In genomic region chr12:48105867-48106563, GRCh38 we compare ENCODE assay signal across 8 cellular contexts.
DNase-seq lines count a peak whose midpoint lies in the region; ATAC-seq and FAIRE-seq lines count a peak whose summit lies in the region.

Gene SENP1, minus strand, starts transcription at chr12:48106079. Its CDS starts 4,607 bp downstream, at chr12:48101472.

- FAIRE-seq in GM19239 (lab: Jason Lieb, UNC) = peak; percentile 94

- DNase-seq in Ammon's horn (ENCODE audit: low spot score) (peak; percentile 88), GM19239 (ENCODE audit: insufficient read length, low spot score) (peak; percentile 62), NCI-H526 (lab: John Stamatoyannopoulos, UW) (peak; percentile 77 to 94)
- DNase-seq in activated CD4-positive, alpha-beta T cell treated with anti-CD3 and anti-CD28 coated beads for 48 hours = peak; percentile 93
- peak; percentile 83 to 87 for DNase-seq in stimulated activated CD4-positive, alpha-beta T cell treated with anti-CD3 and anti-CD28 coated beads, Interleukin-1b, Interleukin-23, amount 100 ng/mL, for 4 hours (ENCODE audit: low read depth in 2 of 2)

- peak; percentile 65 for ATAC-seq in HG03442 (IDR thresholded peaks at IDR 0.05; ENCODE audit: unreplicated experiment)

- H3K27ac ChIP-seq in cingulate gyrus (ENCODE audit: low read depth, low read length) (peak within 1 kb of the TSS; percentile 95), layer of hippocampus (ENCODE audit: low read depth, low read length) (peak within 1 kb of the TSS; percentile 95)

- no peaks in the 10 kb centered on the region for H3K27me3 ChIP-seq in layer of hippocampus (ENCODE audit: control insufficient read depth, insufficient read depth, low read length)

Comparison
In these comparisons a context has a peak if more than half of its experiments do, and no peak if none do; other contexts are left out.
1. Peak in every context shown above with its lines: DNase-seq, ATAC-seq and H3K27ac ChIP-seq.